12 cellular contexts compared by ENCODE assay signal in the genomic region with DNA sequence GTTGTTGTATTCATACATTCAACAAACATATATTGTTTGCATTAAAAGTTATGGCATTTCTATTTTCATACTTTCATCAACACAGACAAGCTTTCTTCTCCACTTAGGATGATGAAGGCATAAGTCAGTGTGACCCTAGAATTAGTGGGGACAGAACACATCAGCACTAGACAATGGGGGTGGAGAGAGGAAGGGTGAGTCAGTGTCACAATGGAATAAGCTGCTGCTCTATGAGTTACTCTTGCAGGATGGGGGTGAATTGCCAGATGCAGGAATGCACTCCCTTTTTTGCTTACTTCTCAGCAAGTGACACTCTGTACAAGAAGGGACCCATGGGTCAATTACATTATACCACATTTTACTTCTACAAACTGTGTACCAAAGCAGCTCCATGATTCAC.
A peak's percentile ranks its signal among the peaks of the same experiment; 100 is the strongest.
DNase-seq lines count a peak whose midpoint lies in the region; ATAC-seq and TF ChIP-seq lines count a peak whose summit lies in the region.
"Had no signal": no experiment of that assay in that cellular context is flagged by ENCODE, and none has a peak within 500 bp of the region (broad histone marks: within the 10 kb centered on the region; RNA-seq: fewer than 3 reads in every experiment).

No MANE protein-coding gene starts in this region.

- peak; percentile 84 for ATAC-seq in IMR-90 (ENCODE audit: low read depth)
- ATAC-seq: natural killer cell treated with Interleukin-12 subunit alpha and Interleukin-12 subunit beta and Interleukin-15 and Interleukin-18, amount 100 ng/mL, for 72 hours had no signal

- no peak overlapping the region for H4K8ac ChIP-seq in IMR-90 (ENCODE audit: low read depth in 2 of 2, low read length in 2 of 2)

- no peak overlapping the region for H3K14ac ChIP-seq in IMR-90 (replicated peaks; ENCODE audit: low read depth, low read length)

- peaks cover 6% of the 10 kb centered on the region; the same call in 1 of the 2 replicates for H3K9me1 ChIP-seq in IMR-90 (ENCODE audit: insufficient read depth, low read length)

- H3K9me3 ChIP-seq in IMR-90 (ENCODE audit: control insufficient read depth, insufficient read depth, low read length) (no peaks in the 10 kb centered on the region), PC-9 (ENCODE audit: insufficient read depth, low read depth) (no peaks in the 10 kb centered on the region)
- H3K9me3 ChIP-seq: SJCRH30 had no signal

- intact Hi-C loops in IMR-90 (cut with micrococcal nuclease) = no loop called here
- intact Hi-C loops in PC-9 (cut with micrococcal nuclease; ENCODE audit: unreplicated experiment) = no loop called here

- H2BK20ac ChIP-seq in IMR-90 (ENCODE audit: low read depth, low read length) = 0 out of 2 replicates have a peak overlapping the region, but pooled peaks have one; percentile 72

- CTCF ChIA-PET in IMR-90 (lab: Yijun Ruan, JAX) (no interaction called here), PC-9 (lab: Charles Lee) (no interaction called here)

- 0 out of 2 replicates have a peak, but pooled peaks cover 5% of the 10 kb centered on the region for H3K9me2 ChIP-seq in PC-9 (ENCODE audit: insufficient read depth)

- H4K91ac ChIP-seq in IMR-90 (ENCODE audit: insufficient read depth, low read depth, low read length) = no peak overlapping the region; the same call in 1 of the 2 replicates

- H2AFZ ChIP-seq in IMR-90 (replicated peaks; ENCODE audit: low read length, poor library complexity) (no peak overlapping the region), PC-9 (no peak overlapping the region)

- no peak overlapping the region for H2AK5ac ChIP-seq in IMR-90 (ENCODE audit: low read depth, low read length)

- H3K36me3 ChIP-seq in IMR-90 (ENCODE audit: control insufficient read depth, insufficient read depth, low read length) (no peaks in the 10 kb centered on the region), PC-9 (ENCODE audit: low read depth) (no peaks in the 10 kb centered on the region)
- H3K36me3 ChIP-seq: SJCRH30 had no signal

- no peak overlapping the region for H2BK15ac ChIP-seq in IMR-90 (ENCODE audit: low read depth, low read length)

- no peak overlapping the region for H2AK9ac ChIP-seq in IMR-90 (replicated peaks; ENCODE audit: low read depth, low read length, poor library complexity)

- H3K9ac ChIP-seq in IMR-90 (ENCODE audit: low read depth, low read length) = no peak overlapping the region

- TF ChIP-seq CTCF in IMR-90 (conservative IDR thresholded peaks at IDR 0.05; ENCODE audit: low read depth, low read length) (no peak), PC-9 (conservative IDR thresholded peaks at IDR 0.05) (no peak)

- no peak for TF ChIP-seq POLR2A in IMR-90 (IDR thresholded peaks at IDR 0.05; ENCODE audit: low read depth, low read length)

- no peak overlapping the region for H3K23ac ChIP-seq in IMR-90 (ENCODE audit: low read depth, low read length)

- H3K4me3 ChIP-seq in IMR-90 (ENCODE audit: insufficient read depth, low read depth, low read length) = no peak overlapping the region
- H3K4me3 ChIP-seq in PC-9 = no peak overlapping the region
- H3K4me3 ChIP-seq: SJCRH30 had no signal

- H3K27ac ChIP-seq in IMR-90 (ENCODE audit: insufficient read depth, low read length) = no peak overlapping the region
- no peak overlapping the region for H3K27ac ChIP-seq in PC-9
- H3K27ac ChIP-seq: SJCRH30 had no signal

- H4K20me1 ChIP-seq in IMR-90 (ENCODE audit: insufficient read depth, low read length) (no peaks in the 10 kb centered on the region), PC-9 (ENCODE audit: insufficient read depth) (no peaks in the 10 kb centered on the region)

- no peak overlapping the region for H3K4ac ChIP-seq in IMR-90 (ENCODE audit: low read depth, low read length)

- H3K27me3 ChIP-seq in IMR-90 (ENCODE audit: control insufficient read depth, insufficient read depth, low read length) = no peaks in the 10 kb centered on the region
- peaks cover 23% of the 10 kb centered on the region; the same call in 1 of the 2 replicates for H3K27me3 ChIP-seq in PC-9 (ENCODE audit: insufficient read depth, low read depth)

- 0 out of 4 replicates have a peak, but pooled peaks cover 0 to 3% of the 10 kb centered on the region in 2 experiments for H3K79me1 ChIP-seq in IMR-90 (ENCODE audit: low read depth in 1 of 2, low read length in 2 of 2)

- peaks cover 18% of the 10 kb centered on the region for H3K4me1 ChIP-seq in IMR-90 (ENCODE audit: control insufficient read depth, insufficient read depth, low read length)
- H3K4me1 ChIP-seq in PC-9 (replicated peaks; ENCODE audit: insufficient read depth) = no peaks in the 10 kb centered on the region
- H3K4me1 ChIP-seq: SJCRH30 had no signal

- H4K5ac ChIP-seq in IMR-90 (ENCODE audit: low read depth, low read length) = no peak overlapping the region

- peak overlapping the region; percentile 68 for H2BK5ac ChIP-seq in IMR-90 (ENCODE audit: low read depth, low read length, poor library complexity, severe bottlenecking)

- in situ Hi-C loops in IMR-90 (cut with MboI; ENCODE audit: low sequenced_read_pairs) = no loop called here

- DNase-seq in Ammon's horn (ENCODE audit: low spot score) (peak; percentile 49), IMR-90 (peak; percentile 90), dedifferentiated amniotic fluid mesenchymal stem cell (ENCODE audit: extremely low spot score) (peak; percentile 53), myocyte (ENCODE audit: low read depth) (peak; percentile 55), PC-9 (no peak), NCI-H510A (lab: John Stamatoyannopoulos, UW) (no peak), SIG-M5 (lab: John Stamatoyannopoulos, UW) (no peak)
- no peak for DNase-seq in activated effector memory CD4-positive, alpha-beta T cell treated with anti-CD3 and anti-CD28 coated beads, Interleukin-2, amount 50 U/mL, for 16 hours
- DNase-seq: NCI-H2227 treated with DMSO at 0.1 percent for 48 hours; SJCRH30; stimulated activated CD4-positive, alpha-beta T cell treated with anti-CD3 and anti-CD28 coated beads, Interleukin-4, amount 100 ng/mL, for 4 hours had no signal

- BruUV-seq in IMR-90 (replicated peaks; lab: Mats Ljungman, UMichigan) = no TSS peak
- no TSS peak for BruUV-seq in PC-9 (replicated peaks; lab: Mats Ljungman, UMichigan)

- H3F3A ChIP-seq in PC-9 (ENCODE audit: insufficient read depth, low read depth) = no peaks in the 10 kb centered on the region

- TF ChIP-seq RAD21 in IMR-90 (IDR thresholded peaks at IDR 0.05; ENCODE audit: low read length) = no peak

- H3K56ac ChIP-seq in IMR-90 (ENCODE audit: extremely low read depth, insufficient read depth, low read length) = no peak overlapping the region

- no peak overlapping the region for H2BK120ac ChIP-seq in IMR-90 (ENCODE audit: low read depth, low read length)

- dilution Hi-C loops in IMR-90 (cut with HindIII; ENCODE audit: low sequenced_read_pairs, unreplicated experiment) = no loop called here

- no peaks in the 10 kb centered on the region for H3K79me2 ChIP-seq in PC-9 (ENCODE audit: low read depth)

- POLR2A ChIA-PET in IMR-90 (lab: Charles Lee; ENCODE audit: unreplicated experiment) (no interaction called here), PC-9 (lab: Charles Lee; ENCODE audit: unreplicated experiment) (no interaction called here)

- H3K4me2 ChIP-seq in IMR-90 (ENCODE audit: low read depth, low read length) (peak overlapping the region; percentile 5; the same call in 1 of the 2 replicates), PC-9 (no peak overlapping the region)

- H3K18ac ChIP-seq in IMR-90 (ENCODE audit: low read depth, low read length) = no peak overlapping the region

TF ChIP-seq in IMR-90, 13 proteins besides CTCF, POLR2A, EP300 and RAD21:
- TF ChIP-seq, protein P1, sequence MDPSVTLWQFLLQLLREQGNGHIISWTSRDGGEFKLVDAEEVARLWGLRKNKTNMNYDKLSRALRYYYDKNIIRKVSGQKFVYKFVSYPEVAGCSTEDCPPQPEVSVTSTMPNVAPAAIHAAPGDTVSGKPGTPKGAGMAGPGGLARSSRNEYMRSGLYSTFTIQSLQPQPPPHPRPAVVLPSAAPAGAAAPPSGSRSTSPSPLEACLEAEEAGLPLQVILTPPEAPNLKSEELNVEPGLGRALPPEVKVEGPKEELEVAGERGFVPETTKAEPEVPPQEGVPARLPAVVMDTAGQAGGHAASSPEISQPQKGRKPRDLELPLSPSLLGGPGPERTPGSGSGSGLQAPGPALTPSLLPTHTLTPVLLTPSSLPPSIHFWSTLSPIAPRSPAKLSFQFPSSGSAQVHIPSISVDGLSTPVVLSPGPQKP (IDR thresholded peaks at IDR 0.05; ENCODE audit: borderline replicate concordance, low read depth, low read length) = no peak
- TF ChIP-seq MXI1 (IDR thresholded peaks at IDR 0.05; ENCODE audit: borderline replicate concordance, low read depth, low read length) (no peak), CHD1 (IDR thresholded peaks at IDR 0.05; ENCODE audit: low read depth, low read length) (no peak), MAZ (IDR thresholded peaks at IDR 0.05; ENCODE audit: borderline replicate concordance, low read depth, low read length) (0 out of 2 replicates have a peak, but pooled peaks have one; percentile 29), CEBPB (IDR thresholded peaks at IDR 0.05; ENCODE audit: low read depth, low read length) (peak; percentile 19; the same call in 1 of the 2 replicates), RFX5 (IDR thresholded peaks at IDR 0.05; ENCODE audit: low read depth, low read length) (no peak), NFE2L2 (IDR thresholded peaks at IDR 0.05; ENCODE audit: low read depth, low read length) (no peak), BHLHE40 (IDR thresholded peaks at IDR 0.05; ENCODE audit: low read depth, low read length) (0 out of 2 replicates have a peak, but pooled peaks have one; percentile 19), MAFK (IDR thresholded peaks at IDR 0.05; ENCODE audit: low read depth, low read length) (peak; percentile 30; the same call in 1 of the 2 replicates), SMC3 (IDR thresholded peaks at IDR 0.05; ENCODE audit: low read depth, low read length) (no peak), FOS (IDR thresholded peaks at IDR 0.05; ENCODE audit: low read depth, low read length) (peak; percentile 86), RCOR1 (IDR thresholded peaks at IDR 0.05; ENCODE audit: insufficient replicate concordance, low read length) (peak; percentile 25)
- TF ChIP-seq, protein P2, sequence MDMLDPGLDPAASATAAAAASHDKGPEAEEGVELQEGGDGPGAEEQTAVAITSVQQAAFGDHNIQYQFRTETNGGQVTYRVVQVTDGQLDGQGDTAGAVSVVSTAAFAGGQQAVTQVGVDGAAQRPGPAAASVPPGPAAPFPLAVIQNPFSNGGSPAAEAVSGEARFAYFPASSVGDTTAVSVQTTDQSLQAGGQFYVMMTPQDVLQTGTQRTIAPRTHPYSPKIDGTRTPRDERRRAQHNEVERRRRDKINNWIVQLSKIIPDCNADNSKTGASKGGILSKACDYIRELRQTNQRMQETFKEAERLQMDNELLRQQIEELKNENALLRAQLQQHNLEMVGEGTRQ (IDR thresholded peaks at IDR 0.05; ENCODE audit: low read depth, low read length) = no peak

Comparison
In these comparisons a context has a peak if more than half of its experiments do, and no peak if none do; other contexts are left out.
1. DNase-seq: peak in Ammon's horn (single experiment), IMR-90 (single experiment), dedifferentiated amniotic fluid mesenchymal stem cell (single experiment) and myocyte (single experiment); none in activated effector memory CD4-positive, alpha-beta T cell treated with anti-CD3 and anti-CD28 coated beads, Interleukin-2, amount 50 U/mL, for 16 hours (single experiment), PC-9 (0 of 2), NCI-H510A (single experiment) and SIG-M5 (single experiment).